In the genomic region with DNA sequence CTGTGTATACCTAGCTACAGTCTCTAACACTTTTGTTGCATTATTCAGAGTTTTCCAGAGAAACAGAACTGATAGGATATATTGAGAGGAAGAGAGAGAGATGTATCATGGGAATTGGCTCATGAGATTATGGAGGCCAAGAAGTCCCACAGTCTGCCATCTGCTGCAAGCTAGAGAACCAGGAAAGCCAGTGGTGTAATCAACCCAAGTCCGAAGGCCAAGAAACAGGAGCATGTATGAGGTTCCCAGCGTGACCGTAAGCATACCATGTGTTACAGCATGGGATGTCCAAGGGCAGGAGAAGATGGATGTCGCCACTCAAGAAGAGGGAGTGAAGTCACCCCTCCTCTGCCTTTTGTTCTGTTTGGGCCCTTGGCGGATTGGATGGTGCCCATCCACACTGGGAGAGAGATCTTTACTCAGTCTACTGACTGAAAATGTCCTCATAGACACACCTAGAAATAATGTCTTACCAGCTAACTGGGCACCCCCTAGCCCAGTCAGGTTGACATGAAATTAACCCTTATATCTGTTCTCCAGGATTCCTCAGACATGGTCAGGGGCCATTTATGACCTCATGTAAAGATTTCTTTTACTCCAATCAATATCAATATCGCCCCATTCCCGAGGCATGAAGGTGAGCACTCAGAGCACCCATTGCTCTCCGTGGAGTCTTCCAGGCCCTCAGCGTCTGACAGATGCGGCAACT, we compare ENCODE assay signal across 20 cellular contexts.
A peak's percentile ranks its signal among the peaks of the same experiment; 100 is the strongest.
DNase-seq lines count a peak whose midpoint lies in the region; ATAC-seq and TF ChIP-seq lines count a peak whose summit lies in the region.
"Had no signal": no experiment of that assay in that cellular context is flagged by ENCODE, and none has a peak within 500 bp of the region (broad histone marks: within the 10 kb centered on the region; RNA-seq: fewer than 3 reads in every experiment).

No MANE protein-coding gene starts in this region.

- H3K4me3 ChIP-seq in osteoblast (ENCODE audit: insufficient read depth, low read length) = no peak overlapping the region
- H3K4me3 ChIP-seq: BLaER1, GM12878 had no signal

- DNase-seq in G401 (ENCODE audit: low spot score) = peak; percentile 79
- no peak for DNase-seq in HFFc6
- DNase-seq in cerebellar cortex (ENCODE audit: low spot score) = peak; percentile 74
- no peak for DNase-seq in osteoblast (ENCODE audit: insufficient read length, low spot score, missing footprints)
- DNase-seq in activated naive CD4-positive, alpha-beta T cell treated with anti-CD3 and anti-CD28 coated beads for 36 hours = no peak
- DNase-seq in osteocyte (ENCODE audit: extremely low spot score, unreplicated experiment) = no peak
- DNase-seq in left colon = no peak
- no peak for DNase-seq in effector CD4-positive, alpha-beta T cell
- DNase-seq: 8988T; ACHN; BE2C; CD4-positive, alpha-beta memory T cell; CD4-positive, CD25-positive, alpha-beta regulatory T cell; CD8-positive, alpha-beta memory T cell; COR-L47; DMS79 treated with DMSO at 0.1 percent for 48 hours; GDM1 had no signal

- H3K4me3 Mint-ChIP-seq in HFFc6 (no peak overlapping the region), osteocyte (ENCODE audit: unreplicated experiment) (no peak overlapping the region)
- no peak overlapping the region for H3K4me3 Mint-ChIP-seq in activated naive CD4-positive, alpha-beta T cell treated with anti-CD3 and anti-CD28 coated beads for 36 hours
- H3K4me3 Mint-ChIP-seq: CD14-positive monocyte; CD4-positive, alpha-beta memory T cell; CD8-positive, alpha-beta memory T cell had no signal

- TF ChIP-seq CTCF in HFFc6 (IDR thresholded peaks at IDR 0.05) (no peak), osteoblast (IDR thresholded peaks at IDR 0.05; ENCODE audit: extremely low read depth, low read depth, low read length) (no peak), osteocyte (IDR thresholded peaks at IDR 0.05) (no peak)

- H3K4me1 ChIP-seq in osteoblast (ENCODE audit: insufficient read depth, low read length) = peaks cover 43% of the 10 kb centered on the region

- no peaks in the 10 kb centered on the region for H4K20me1 ChIP-seq in osteoblast (ENCODE audit: insufficient read depth, low read length)

- peaks cover 48% of the 10 kb centered on the region for H3K4me1 Mint-ChIP-seq in HFFc6 (ENCODE audit: low read depth)
- H3K4me1 Mint-ChIP-seq in activated naive CD4-positive, alpha-beta T cell treated with anti-CD3 and anti-CD28 coated beads for 36 hours (ENCODE audit: low read depth) = no peaks in the 10 kb centered on the region
- peaks cover 26% of the 10 kb centered on the region for H3K4me1 Mint-ChIP-seq in osteocyte (ENCODE audit: unreplicated experiment)
- H3K4me1 Mint-ChIP-seq: CD4-positive, alpha-beta memory T cell; CD4-positive, CD25-positive, alpha-beta regulatory T cell; CD8-positive, alpha-beta memory T cell had no signal

- peak overlapping the region; percentile 57 for H3K27ac ChIP-seq in osteoblast (ENCODE audit: low read depth, low read length)
- H3K27ac ChIP-seq: BLaER1 had no signal

- in situ Hi-C loops in G401 (cut with HindIII; ENCODE audit: low sequenced_read_pairs) = no loop called here

- intact Hi-C loops in activated naive CD4-positive, alpha-beta T cell treated with anti-CD3 and anti-CD28 coated beads for 36 hours (cut with micrococcal nuclease) = no loop called here
- intact Hi-C loops in left colon (cut with DNase I, micrococcal nuclease) = no loop called here

- CTCF ChIA-PET in activated naive CD4-positive, alpha-beta T cell treated with anti-CD3 and anti-CD28 coated beads for 36 hours (lab: Charles Lee) = no interaction called here

- H2AFZ ChIP-seq in osteoblast (ENCODE audit: low read length) = no peak overlapping the region

- ATAC-seq in left colon = no peak
- ATAC-seq: GM12878 had no signal

- H3K4me2 ChIP-seq in osteoblast (ENCODE audit: insufficient read depth, low read length) = no peak overlapping the region
- H3K4me2 ChIP-seq: BLaER1 had no signal

- no peaks in the 10 kb centered on the region for H3K9me3 Mint-ChIP-seq in HFFc6
- H3K9me3 Mint-ChIP-seq in activated naive CD4-positive, alpha-beta T cell treated with anti-CD3 and anti-CD28 coated beads for 36 hours = no peaks in the 10 kb centered on the region
- no peaks in the 10 kb centered on the region for H3K9me3 Mint-ChIP-seq in osteocyte (ENCODE audit: unreplicated experiment)
- H3K9me3 Mint-ChIP-seq: CD4-positive, alpha-beta memory T cell; CD4-positive, CD25-positive, alpha-beta regulatory T cell; CD8-positive, alpha-beta memory T cell had no signal

- H3K79me2 ChIP-seq in osteoblast (ENCODE audit: insufficient read depth, low read length) = peaks cover 15% of the 10 kb centered on the region

- no peaks in the 10 kb centered on the region for H3K27me3 ChIP-seq in osteoblast (ENCODE audit: insufficient read depth, low read length)
- H3K27me3 ChIP-seq: BE2C, BLaER1 had no signal

- peak overlapping the region; percentile 12; the same call in 1 of the 2 replicates for H3K27ac Mint-ChIP-seq in HFFc6
- H3K27ac Mint-ChIP-seq in activated naive CD4-positive, alpha-beta T cell treated with anti-CD3 and anti-CD28 coated beads for 36 hours = no peak overlapping the region
- no peak overlapping the region for H3K27ac Mint-ChIP-seq in osteocyte (ENCODE audit: unreplicated experiment)
- H3K27ac Mint-ChIP-seq: CD14-positive monocyte; CD4-positive, alpha-beta memory T cell; CD4-positive, CD25-positive, alpha-beta regulatory T cell had no signal

- H3K9me3 ChIP-seq in osteoblast (ENCODE audit: low read depth, low read length) = peaks cover 2% of the 10 kb centered on the region
- H3K9me3 ChIP-seq: BE2C, BLaER1 had no signal

- no peaks in the 10 kb centered on the region for H3K27me3 Mint-ChIP-seq in HFFc6 (ENCODE audit: insufficient read depth)
- H3K27me3 Mint-ChIP-seq in activated naive CD4-positive, alpha-beta T cell treated with anti-CD3 and anti-CD28 coated beads for 36 hours (ENCODE audit: low read depth) = no peaks in the 10 kb centered on the region
- no peaks in the 10 kb centered on the region for H3K27me3 Mint-ChIP-seq in osteocyte (ENCODE audit: unreplicated experiment)
- H3K27me3 Mint-ChIP-seq: CD4-positive, alpha-beta memory T cell; CD4-positive, CD25-positive, alpha-beta regulatory T cell had no signal

- H3K36me3 Mint-ChIP-seq in HFFc6 (ENCODE audit: low read depth) = peaks cover 47% of the 10 kb centered on the region
- no peaks in the 10 kb centered on the region for H3K36me3 Mint-ChIP-seq in activated naive CD4-positive, alpha-beta T cell treated with anti-CD3 and anti-CD28 coated beads for 36 hours (ENCODE audit: low read depth)
- peaks cover 45% of the 10 kb centered on the region for H3K36me3 Mint-ChIP-seq in osteocyte (ENCODE audit: unreplicated experiment)
- H3K36me3 Mint-ChIP-seq: CD4-positive, CD25-positive, alpha-beta regulatory T cell had no signal

- peaks cover 17% of the 10 kb centered on the region for H3K36me3 ChIP-seq in osteoblast (ENCODE audit: insufficient read depth, low read length)
- H3K36me3 ChIP-seq: BE2C had no signal

Comparison
In these comparisons a context has a peak if more than half of its experiments do, and no peak if none do; other contexts are left out.
1. DNase-seq: peak in G401 (single experiment) and cerebellar cortex (single experiment); none in HFFc6 (single experiment), osteoblast (single experiment), activated naive CD4-positive, alpha-beta T cell treated with anti-CD3 and anti-CD28 coated beads for 36 hours (single experiment), osteocyte (single experiment), left colon (0 of 2) and effector CD4-positive, alpha-beta T cell (single experiment).